ENCODE assay signal across 22 cellular contexts in the genomic region with DNA sequence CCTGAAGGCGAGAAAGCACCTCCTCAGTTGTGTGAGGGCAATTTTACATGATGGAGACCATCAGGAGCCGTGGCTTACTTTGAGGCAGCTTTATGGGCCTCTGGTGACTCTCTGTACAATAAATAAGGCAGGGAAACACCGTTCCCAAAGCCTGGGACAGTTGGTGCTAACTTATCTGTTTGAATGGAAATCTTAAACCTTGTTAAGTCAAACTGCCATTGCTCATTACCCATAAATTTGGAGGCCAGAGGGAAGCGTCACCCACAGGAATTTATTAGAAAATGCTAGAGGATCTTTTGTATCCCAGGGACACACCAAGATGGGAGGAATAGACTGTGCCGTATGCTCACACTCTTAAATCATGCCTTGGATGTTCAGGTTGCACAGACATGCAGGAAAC.
"Had no signal": no experiment of that assay in that cellular context is flagged by ENCODE, and none has a peak within 500 bp of the region (broad histone marks: within the 10 kb centered on the region; RNA-seq: fewer than 3 reads in every experiment).

No MANE protein-coding gene starts in this region.

- H3K4me3 ChIP-seq: pancreas, psoas muscle, stomach, thoracic aorta, thyroid gland, transverse colon, upper lobe of right lung, uterus had no signal

- ATAC-seq: naive thymus-derived CD4-positive, alpha-beta T cell; natural killer cell; pancreas; psoas muscle; right cardiac atrium; sciatic nerve; stimulated activated effector memory CD8-positive, alpha-beta T cell treated with anti-CD3 and anti-CD28 coated beads, Interleukin-12 subunit alpha, Interleukin-12 subunit beta, amount 100 ng/mL, for 72 hours; stimulated activated naive B cell treated with anti-CD40 and anti-IgM and Interleukin-4, amounts not matched to agents 10 μg/mL and 1 μg/mL and 100 μg/mL, for 72 hours; upper lobe of right lung had no signal

- H3K27me3 ChIP-seq: neutrophil, pancreas, thyroid gland, transverse colon, upper lobe of right lung, uterus had no signal

- H3K27ac ChIP-seq: neutrophil, pancreas, psoas muscle, stomach, thoracic aorta, thyroid gland, transverse colon, upper lobe of right lung, uterus had no signal

- H3K36me3 ChIP-seq: neutrophil, pancreas, stomach, thoracic aorta, thyroid gland, transverse colon, upper lobe of right lung, uterus had no signal

- H3K9me3 ChIP-seq: neutrophil, pancreas, psoas muscle, thyroid gland, upper lobe of right lung, uterus had no signal

- DNase-seq: naive thymus-derived CD4-positive, alpha-beta T cell; natural killer cell; nucleus accumbens; right cardiac atrium; small intestine; stimulated activated CD4-positive, alpha-beta T cell treated with anti-CD3 and anti-CD28 coated beads, Interleukin-15, amount 100 ng/mL, for 24 hours; stimulated activated CD4-positive, alpha-beta T cell treated with anti-CD3 and anti-CD28 coated beads, Interleukin-2, amount 100 ng/mL, for 24 hours; stimulated activated CD4-positive, alpha-beta T cell treated with anti-CD3 and anti-CD28 coated beads, Interleukin-2, amount 100 ng/mL, for 48 hours; stimulated activated CD4-positive, alpha-beta T cell treated with anti-CD3 and anti-CD28 coated beads, Interleukin-4, amount 100 ng/mL, for 24 hours; stimulated activated naive B cell treated with anti-CD40 and anti-IgM and Interleukin-4, amounts not matched to agents 10 μg/mL and 1 μg/mL and 100 μg/mL, for 72 hours; stimulated activated naive CD4-positive, alpha-beta T cell treated with Interleukin-2 at 50 U/mL for 16 hours; stomach; thyroid gland; transverse colon; upper lobe of right lung; uterus had no signal

- H3K4me1 ChIP-seq: pancreas, psoas muscle, thyroid gland, transverse colon, upper lobe of right lung, uterus had no signal
